16 cellular contexts compared by ENCODE assay signal in genomic region chr2:224565452-224566035, GRCh38.
"Had no signal": no experiment of that assay in that cellular context is flagged by ENCODE, and none has a peak within 500 bp of the region (broad histone marks: within the 10 kb centered on the region; RNA-seq: fewer than 3 reads in every experiment).

No MANE protein-coding gene starts in this region.

- H3K27me3 ChIP-seq: adrenal gland, gastroesophageal sphincter, hepatocyte, ovary, stomach, uterus had no signal

- H3K4me1 ChIP-seq: uterus had no signal

- DNase-seq: activated CD8-positive, alpha-beta memory T cell treated with anti-CD3 and anti-CD28 coated beads, Interleukin-2, amount 10 ng/mL, durations not matched to agents 7 days and 5 days; activated gamma-delta T cell treated with Interleukin-2 at 50 U/mL for 16 hours; activated T-cell treated with anti-CD3 and anti-CD28 coated beads, Interleukin-2, amount 50 U/mL, for 48 hours; adrenal gland; caudate nucleus; cortex of kidney; effector CD8-positive, alpha-beta T cell; ovary; stimulated activated CD4-positive, alpha-beta T cell treated with anti-CD3 and anti-CD28 coated beads, Interleukin-2, amount 100 ng/mL, for 48 hours; stimulated activated CD8-positive, alpha-beta memory T cell treated with anti-CD3 and anti-CD28 coated beads, Interleukin-4, amount 100 ng/mL, for 48 hours; stomach; uterus had no signal

- H3K27ac Mint-ChIP-seq: activated CD8-positive, alpha-beta memory T cell treated with anti-CD3 and anti-CD28 coated beads, Interleukin-2, amount 10 ng/mL, durations not matched to agents 7 days and 5 days had no signal

- H3K4me3 ChIP-seq: adrenal gland, gastroesophageal sphincter, hepatocyte, ovary, stomach, thoracic aorta, uterus had no signal

- H3K27ac ChIP-seq: adrenal gland, gastroesophageal sphincter, hepatocyte, ovary, stomach, thoracic aorta, uterus had no signal

- H3K4me3 Mint-ChIP-seq: activated CD8-positive, alpha-beta memory T cell treated with anti-CD3 and anti-CD28 coated beads, Interleukin-2, amount 10 ng/mL, durations not matched to agents 7 days and 5 days; neural crest cell had no signal

- H3K27me3 Mint-ChIP-seq: activated CD8-positive, alpha-beta memory T cell treated with anti-CD3 and anti-CD28 coated beads, Interleukin-2, amount 10 ng/mL, durations not matched to agents 7 days and 5 days had no signal

- H3K36me3 ChIP-seq: adrenal gland, ovary, thoracic aorta, uterus had no signal

- H3K9me3 ChIP-seq: adrenal gland, gastroesophageal sphincter, ovary, thoracic aorta had no signal
